ENCODE assay signal across 9 cellular contexts in genomic region chr1:203216274-203217138, GRCh38. TPM values are rescaled to one million over a fixed set of nuclear protein-coding genes. Genes with fewer than 3 reads are reported as not detected.
DNase-seq lines count a peak whose midpoint lies in the region; ATAC-seq, FAIRE-seq and TF ChIP-seq lines count a peak whose summit lies in the region.
"Had no signal": no experiment of that assay in that cellular context is flagged by ENCODE, and none has a peak within 500 bp of the region (broad histone marks: within the 10 kb centered on the region; RNA-seq: fewer than 3 reads in every experiment).

No MANE protein-coding gene starts in this region.

- ATAC-seq in thoracic aorta (ENCODE audit: insufficient number of reproducible peaks, low FRiP score, low read depth): no peak

- POLR2A ChIA-PET in PC-9 (lab: Charles Lee; ENCODE audit: unreplicated experiment): interaction anchor here (0.6 to 1.0 kb wide), 2 partner anchors 174 to 177 kb away, joined by 4 read pairs; no protein-coding TSS in a partner anchor

- H3K4me3 ChIP-seq in PC-9 (no peak overlapping the region), fibroblast of pulmonary artery (replicated peaks; ENCODE audit: low read depth, low read length) (no peak overlapping the region), neural cell (ENCODE audit: low read length) (no peak overlapping the region), thoracic aorta (no peak overlapping the region)

- no peak overlapping the region for H3K4me2 ChIP-seq in PC-9
- no peak overlapping the region for H3K4me2 ChIP-seq in neural cell (ENCODE audit: low read length)

- H3K36me3 ChIP-seq in PC-9 (ENCODE audit: low read depth) (no peaks in the 10 kb centered on the region), neural cell (ENCODE audit: insufficient read depth, low read length) (no peaks in the 10 kb centered on the region), thoracic aorta (no peaks in the 10 kb centered on the region)

- no peaks in the 10 kb centered on the region for H3K79me2 ChIP-seq in PC-9 (ENCODE audit: low read depth)
- H3K79me2 ChIP-seq in neural cell (replicated peaks; ENCODE audit: insufficient read depth, low read length): no peaks in the 10 kb centered on the region

- H3F3A ChIP-seq in PC-9 (ENCODE audit: insufficient read depth, low read depth) (no peaks in the 10 kb centered on the region), neural cell (ENCODE audit: insufficient read depth, low read length, poor library complexity, severe bottlenecking) (no peaks in the 10 kb centered on the region)

- BruUV-seq in PC-9 (replicated peaks; lab: Mats Ljungman, UMichigan): no TSS peak

- peaks cover 18% of the 10 kb centered on the region; the same call in 1 of the 2 replicates for H3K27me3 ChIP-seq in PC-9 (ENCODE audit: insufficient read depth, low read depth)
- H3K27me3 ChIP-seq in neural cell (ENCODE audit: insufficient read depth, low read depth, low read length): no peaks in the 10 kb centered on the region
- H3K27me3 ChIP-seq in thoracic aorta (replicated peaks; ENCODE audit: insufficient read depth): no peaks in the 10 kb centered on the region

- H4K20me1 ChIP-seq in PC-9 (ENCODE audit: insufficient read depth) (no peaks in the 10 kb centered on the region), neural cell (ENCODE audit: insufficient read depth) (no peaks in the 10 kb centered on the region)

- TF ChIP-seq RAD21 in neural cell (conservative IDR thresholded peaks at IDR 0.05): peak; percentile 90

- H3K9me2 ChIP-seq in PC-9 (ENCODE audit: insufficient read depth): no peaks in the 10 kb centered on the region
- H3K9me2 ChIP-seq in neural cell (ENCODE audit: insufficient read depth, low read length): no peaks in the 10 kb centered on the region

- TF ChIP-seq CTCF in D721Med (IDR thresholded peaks at IDR 0.05; ENCODE audit: insufficient read depth, missing control alignments): peak; percentile 98
- peak; percentile 86 for TF ChIP-seq CTCF in PC-9 (conservative IDR thresholded peaks at IDR 0.05)
- peak; percentile 65 for TF ChIP-seq CTCF in fibroblast of pulmonary artery (IDR thresholded peaks at IDR 0.05; ENCODE audit: low read length, missing control alignments)
- TF ChIP-seq CTCF in neural cell (IDR thresholded peaks at IDR 0.05; ENCODE audit: poor library complexity, severe bottlenecking): peak; percentile 93
- TF ChIP-seq CTCF in thoracic aorta (IDR thresholded peaks at IDR 0.05): peak; percentile 77

- H3K4me1 ChIP-seq in PC-9 (replicated peaks; ENCODE audit: insufficient read depth) (no peaks in the 10 kb centered on the region), thoracic aorta (ENCODE audit: control insufficient read depth in 1 of 2, low read depth in 2 of 2) (no peaks in the 10 kb centered on the region)

- DNase-seq in D721Med (ENCODE audit: insufficient read length, low spot score): peak; percentile 67
- peak; percentile 65 to 73 for DNase-seq in Kasumi-1 (lab: John Stamatoyannopoulos, UW)
- peak; percentile 55 to 56 for DNase-seq in PC-9
- DNase-seq in activated T-cell treated with anti-CD3 and anti-CD28 coated beads, Interleukin-2, amount 50 U/mL, for 48 hours: peak; percentile 66 to 71
- DNase-seq in fibroblast of pulmonary artery (ENCODE audit: low read depth): peak; percentile 83
- DNase-seq in thoracic aorta (ENCODE audit: low spot score): no peak
- DNase-seq in posterior vena cava (ENCODE audit: low spot score): no peak

- H3K27ac ChIP-seq in PC-9 (no peak overlapping the region), neural cell (ENCODE audit: low read length) (no peak overlapping the region), thoracic aorta (no peak overlapping the region)

- CTCF ChIA-PET in PC-9 (lab: Charles Lee): interaction anchor here (0.7 to 2.0 kb wide), 6 partner anchors 88 to 1543 kb away, joined by 4 to 23 read pairs (median 5); no protein-coding TSS in a partner anchor

- H3K9ac ChIP-seq in neural cell (ENCODE audit: low read length): no peak overlapping the region

- FAIRE-seq in D721Med (lab: Jason Lieb, UNC): peak; percentile 95

- H2AFZ ChIP-seq in PC-9 (no peak overlapping the region), neural cell (ENCODE audit: low read depth, low read length) (no peak overlapping the region)

- intact Hi-C loops in PC-9 (cut with micrococcal nuclease; ENCODE audit: unreplicated experiment) (loop anchor here (1.0 to 2.0 kb wide), 3 partner anchors 44 to 177 kb away; no protein-coding TSS in a partner anchor), posterior vena cava (cut with DNase I) (loop anchor here (5.0 kb wide), 3 partner anchors 99 to 179 kb away; no protein-coding TSS in a partner anchor)

- H3K9me3 ChIP-seq in PC-9 (ENCODE audit: insufficient read depth, low read depth) (no peaks in the 10 kb centered on the region), neural cell (ENCODE audit: low read length) (no peaks in the 10 kb centered on the region), thoracic aorta (no peaks in the 10 kb centered on the region)

- TF ChIP-seq EP300 in neural cell (conservative IDR thresholded peaks at IDR 0.05; ENCODE audit: poor library complexity, severe bottlenecking): no peak

TF ChIP-seq in neural cell, 6 proteins besides CTCF, POLR2A, EP300 and RAD21:
- TF ChIP-seq SMC3 (conservative IDR thresholded peaks at IDR 0.05; ENCODE audit: poor library complexity) (peak; percentile 96), MXI1 (conservative IDR thresholded peaks at IDR 0.05; ENCODE audit: poor library complexity, severe bottlenecking) (no peak), REST (IDR thresholded peaks at IDR 0.05; ENCODE audit: borderline replicate concordance) (no peak)

RNA-seq across cellular contexts. Expression of gene CHIT1, which starts 13.0 kb away (rescaled TPM):
- total RNA-seq in PC-9 (2021): not detected in 2 replicates
- polyA plus RNA-seq in neural cell: not detected in 2 replicates
- not detected in 2 replicates for polyA minus RNA-seq in neural cell
- total RNA-seq in thoracic aorta: under 1 TPM; 0.14 to 0.41 TPM
- total RNA-seq in posterior vena cava: under 1 TPM; 0.14 to 0.33 TPM

RNA-seq across cellular contexts. Expression of gene CHI3L1, which starts 30.0 kb away (rescaled TPM):
- total RNA-seq in PC-9 (2021) (not detected in 2 replicates), thoracic aorta (1 to 10 TPM in 1 of 2 donors, under 1 TPM in 1; 0.68 to 5.0 TPM), posterior vena cava (10 to 100 TPM; 26.7 to 30.3 TPM)
- polyA plus RNA-seq in neural cell: not detected in 2 replicates
- not detected in 2 replicates for polyA minus RNA-seq in neural cell
- total RNA-seq: T-helper 2 cell treated with Interferon-gamma antibody and Interleukin-4, amounts not matched to agents 100 ng/mL and 5 ng/mL, for 36 hours had no signal

RNA-seq across cellular contexts. Expression of gene MYBPH, which starts 40.9 kb away (rescaled TPM):
- total RNA-seq in PC-9 (2021) (not detected in 2 replicates), thoracic aorta (not detected), posterior vena cava (not detected)
- not detected in 2 replicates for polyA plus RNA-seq in neural cell
- not detected in 2 replicates for polyA minus RNA-seq in neural cell
- total RNA-seq: T-helper 2 cell treated with Interferon-gamma antibody and Interleukin-4, amounts not matched to agents 100 ng/mL and 5 ng/mL, for 36 hours had no signal

Comparison
In these comparisons a context has a peak if more than half of its experiments do, and no peak if none do; other contexts are left out.
1. DNase-seq: peak in D721Med (single experiment), Kasumi-1 (2 of 2), PC-9 (2 of 2), activated T-cell treated with anti-CD3 and anti-CD28 coated beads, Interleukin-2, amount 50 U/mL, for 48 hours (2 of 2) and fibroblast of pulmonary artery (single experiment); none in thoracic aorta (single experiment) and posterior vena cava (single experiment).
2. RNA of gene CHI3L1, which starts 30.0 kb away (total RNA-seq): 26.7 to 30.3 TPM in posterior vena cava; 0.68 to 5.0 TPM in thoracic aorta and not detected in PC-9; every median in the first group is over 4 times any median in the second.
3. Peak in every context shown above with its lines, with median percentiles within 50 percentile points of each other: CTCF ChIP-seq.